In the genomic region with DNA sequence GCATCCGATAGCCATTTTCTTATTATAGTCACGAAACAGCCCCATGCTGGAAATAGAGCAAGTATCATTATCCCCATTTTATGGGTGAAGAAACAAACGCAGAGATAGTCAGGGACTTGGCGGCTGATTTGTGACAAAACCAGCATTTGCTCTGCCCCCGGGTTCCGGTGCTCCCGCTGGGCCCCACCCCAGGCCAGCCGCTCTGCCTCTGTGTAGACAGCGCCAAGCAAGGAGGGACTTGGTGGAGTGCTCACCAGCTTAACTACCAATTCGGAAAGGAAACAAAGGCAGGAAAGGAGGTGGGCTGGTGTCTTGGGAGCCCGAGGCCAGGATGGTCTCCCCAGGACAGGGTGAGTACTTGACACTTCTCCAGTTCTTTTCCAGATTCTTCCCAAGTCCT, we compare ENCODE assay signal across 19 cellular contexts. TPM values are rescaled to one million over a fixed set of nuclear protein-coding genes. Genes with fewer than 3 reads are reported as not detected.
"Had no signal": no experiment of that assay in that cellular context is flagged by ENCODE, and none has a peak within 500 bp of the region (broad histone marks: within the 10 kb centered on the region; RNA-seq: fewer than 3 reads in every experiment).

No MANE protein-coding gene starts in this region.

- H3K27ac ChIP-seq: parathyroid adenoma, prostate gland, sigmoid colon, stomach, thoracic aorta, transverse colon had no signal

- H3K36me3 ChIP-seq: prostate gland, sigmoid colon, stomach, thoracic aorta, transverse colon had no signal

- DNase-seq: effector memory CD4-positive, alpha-beta T cell; immature natural killer cell; mesendoderm; naive B cell; occipital lobe; retina; sigmoid colon; small intestine; stimulated activated CD4-positive, alpha-beta T cell treated with anti-CD3 and anti-CD28 coated beads, Interleukin-12 subunit alpha, Interleukin-12 subunit beta, amount 100 ng/mL, for 4 hours; stimulated activated naive CD4-positive, alpha-beta T cell; stomach; substantia nigra; transverse colon had no signal

- H3K79me2 ChIP-seq: parathyroid adenoma had no signal

- H3K4me1 ChIP-seq: prostate gland, sigmoid colon, stomach, transverse colon had no signal

- H3K27me3 ChIP-seq: sigmoid colon, stomach, transverse colon had no signal

- FAIRE-seq: endometrium, frontal cortex, keratinocyte, small intestine had no signal

- H3K4me3 ChIP-seq: prostate gland, sigmoid colon, stomach, thoracic aorta, transverse colon had no signal

- H2AFZ ChIP-seq: parathyroid adenoma had no signal

- H3K9ac ChIP-seq: parathyroid adenoma had no signal

- H3K9me3 ChIP-seq: prostate gland, sigmoid colon, stomach, thoracic aorta, transverse colon had no signal

RNA-seq across cellular contexts. Expression of gene SRL, which starts 10.0 kb away (rescaled TPM):
- polyA plus RNA-seq: immature natural killer cell, keratinocyte had no signal
